Comparison of ENCODE assay signal across 8 cellular contexts in the genomic region with DNA sequence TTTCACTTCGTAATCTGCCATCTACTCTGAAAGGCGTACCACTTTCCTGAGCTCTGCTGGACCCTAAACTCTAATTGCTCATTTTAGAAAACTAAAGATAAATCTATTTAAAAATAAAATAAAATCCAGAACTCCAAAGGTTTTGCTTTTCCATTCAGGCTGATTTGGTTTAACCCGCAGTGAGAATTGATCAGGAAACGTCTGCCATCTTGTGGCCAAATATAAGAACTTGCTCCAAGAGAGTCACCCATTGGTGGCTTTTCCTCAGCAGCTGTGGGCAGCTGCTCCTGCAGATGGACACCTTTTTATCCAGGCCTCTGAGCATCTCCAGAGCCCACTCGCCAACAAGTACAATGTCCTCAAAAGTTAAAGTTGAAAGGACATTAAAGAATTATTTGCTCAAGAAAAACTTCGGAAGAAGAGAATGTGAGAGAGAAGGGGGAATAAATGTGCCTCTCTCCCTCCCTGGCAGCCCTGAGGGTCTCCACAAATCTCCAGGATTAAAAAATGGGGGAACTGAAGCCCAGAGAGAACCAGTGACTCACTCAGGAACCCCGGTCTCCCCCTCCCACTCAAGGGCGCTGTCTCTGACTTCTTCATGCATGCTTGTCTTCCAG. TPM values are rescaled to one million over a fixed set of nuclear protein-coding genes. Genes with fewer than 3 reads are reported as not detected.
DNase-seq lines count a peak whose midpoint lies in the region; TF ChIP-seq lines count a peak whose summit lies in the region.

No MANE protein-coding gene starts in this region.

- H3K36me3 ChIP-seq in endodermal cell (ENCODE audit: control insufficient read depth, insufficient read depth, low read length) (no peaks in the 10 kb centered on the region), mesenchymal stem cell (ENCODE audit: control insufficient read depth in 1 of 2, insufficient read depth in 2 of 2, low read depth in 1 of 2, low read length in 2 of 2) (no peaks in the 10 kb centered on the region)

- no peak overlapping the region for H3K4ac ChIP-seq in mesenchymal stem cell (ENCODE audit: low read depth in 1 of 2, low read length in 2 of 2)

- no peak overlapping the region for H3K27ac Mint-ChIP-seq in endodermal cell

- H3K4me1 Mint-ChIP-seq in endodermal cell, result no peaks in the 10 kb centered on the region

- H3K9me3 ChIP-seq in endodermal cell (ENCODE audit: control insufficient read depth, low read length) (no peaks in the 10 kb centered on the region), mesenchymal stem cell (ENCODE audit: control insufficient read depth, low read length) (no peaks in the 10 kb centered on the region)

- no peak overlapping the region for H2AFZ ChIP-seq in mesenchymal stem cell (ENCODE audit: low read depth, low read length)

- H3K9me3 Mint-ChIP-seq in endodermal cell, result no peaks in the 10 kb centered on the region

- no peaks in the 10 kb centered on the region for H3K27me3 ChIP-seq in endodermal cell (ENCODE audit: control insufficient read depth, insufficient read depth, low read length, poor library complexity, severe bottlenecking)
- no peaks in the 10 kb centered on the region for H3K27me3 ChIP-seq in mesenchymal stem cell (ENCODE audit: control insufficient read depth in 1 of 2, insufficient read depth in 1 of 2, low read length in 2 of 2)

- H3K4me2 ChIP-seq in mesenchymal stem cell (ENCODE audit: low read length, poor library complexity, severe bottlenecking), result no peak overlapping the region

- no peak overlapping the region for H4K8ac ChIP-seq in mesenchymal stem cell (ENCODE audit: low read length)

- no peaks in the 10 kb centered on the region for H3K36me3 Mint-ChIP-seq in endodermal cell (ENCODE audit: low read depth)

- H3K14ac ChIP-seq in mesenchymal stem cell (ENCODE audit: low read length in 2 of 2), result no peak overlapping the region

- no peak overlapping the region for H2BK12ac ChIP-seq in mesenchymal stem cell (ENCODE audit: low read length in 2 of 2)

- H3K23ac ChIP-seq in mesenchymal stem cell (ENCODE audit: low read length in 2 of 2), result no peak overlapping the region

- H2BK5ac ChIP-seq in mesenchymal stem cell (ENCODE audit: low read depth, low read length, poor library complexity, severe bottlenecking), result no peak overlapping the region

- no peak overlapping the region for H2BK120ac ChIP-seq in mesenchymal stem cell (ENCODE audit: low read depth, low read length)

- TF ChIP-seq CTCF in HFF-Myc (IDR thresholded peaks at IDR 0.05; ENCODE audit: low read depth, low read length, missing control alignments) (peak; percentile 59), endodermal cell (conservative IDR thresholded peaks at IDR 0.05) (peak; percentile 89)

- no peak overlapping the region for H3K9ac ChIP-seq in endodermal cell (ENCODE audit: extremely low read depth, low read length, poor library complexity, severe bottlenecking)
- H3K9ac ChIP-seq in mesenchymal stem cell (ENCODE audit: low read length), result peak overlapping the region; percentile 74

- H3K4me1 ChIP-seq in endodermal cell (ENCODE audit: control insufficient read depth, insufficient read depth, low read length), result no peaks in the 10 kb centered on the region
- peaks cover 1% of the 10 kb centered on the region for H3K4me1 ChIP-seq in mesenchymal stem cell (ENCODE audit: control insufficient read depth, insufficient read depth, low read depth, low read length)

- DNase-seq in stimulated activated CD4-positive, alpha-beta T cell treated with anti-CD3 and anti-CD28 coated beads, Interleukin-1b, Interleukin-23, amount 100 ng/mL, for 48 hours, result peak; percentile 10
- no peak for DNase-seq in stimulated activated CD4-positive, alpha-beta T cell treated with anti-CD3 and anti-CD28 coated beads, Interleukin-12 subunit alpha, Interleukin-12 subunit beta, amount 100 ng/mL, for 4 hours
- DNase-seq in HFF-Myc (ENCODE audit: extremely low read depth, low read depth) (peak; percentile 49), NCI-H1105 (lab: John Stamatoyannopoulos, UW) (peak; percentile 29), SKM-1 (lab: John Stamatoyannopoulos, UW; ENCODE audit: unreplicated experiment) (peak; percentile 52), endodermal cell (peak; percentile 79), mesenchymal stem cell (peak; percentile 76), UCSD-AML1 (lab: John Stamatoyannopoulos, UW; ENCODE audit: unreplicated experiment) (no peak)

- H4K91ac ChIP-seq in mesenchymal stem cell (ENCODE audit: low read length), result no peak overlapping the region

- H3K4me3 Mint-ChIP-seq in endodermal cell, result no peak overlapping the region

- no peaks in the 10 kb centered on the region for H3K79me1 ChIP-seq in mesenchymal stem cell (replicated peaks; ENCODE audit: low read length, poor library complexity, severe bottlenecking)

- no peaks in the 10 kb centered on the region for H3K27me3 Mint-ChIP-seq in endodermal cell (ENCODE audit: insufficient read depth)

- H3K18ac ChIP-seq in mesenchymal stem cell (ENCODE audit: low read depth in 1 of 2, low read length in 2 of 2), result no peak overlapping the region

- H2AK5ac ChIP-seq in mesenchymal stem cell (ENCODE audit: low read length, severe bottlenecking), result no peak overlapping the region

- 33 to 34% methylated on average over 7 to 8 of the region's 8 CpGs for WGBS in endodermal cell (ENCODE audit: insufficient coverage in 1 of 2, insufficient read length in 1 of 2), 2 experiments
- WGBS in mesenchymal stem cell, result 33% methylated on average over 4 of the region's 8 CpGs

- H3K4me3 ChIP-seq in HFF-Myc (replicated peaks; ENCODE audit: low read depth, low read length) (no peak overlapping the region), endodermal cell (ENCODE audit: low read length) (no peak overlapping the region), mesenchymal stem cell (ENCODE audit: insufficient read depth in 1 of 2, low read depth in 1 of 2, low read length in 2 of 2) (no peak overlapping the region)

- no peak overlapping the region for H2BK15ac ChIP-seq in mesenchymal stem cell (ENCODE audit: low read depth, poor library complexity, severe bottlenecking)

- H3K27ac ChIP-seq in endodermal cell (ENCODE audit: low read depth, low read length) (no peak overlapping the region), mesenchymal stem cell (ENCODE audit: low read length, poor library complexity, severe bottlenecking) (no peak overlapping the region)

RNA-seq across cellular contexts. Expression of a gene that starts 4.1 kb away (rescaled TPM):
- total RNA-seq in endodermal cell, result 1 to 10 TPM in 1 of 2 donors, under 1 TPM in 1; 0.04 to 1.2 TPM
- 0.18 TPM for polyA plus RNA-seq in endodermal cell (2013, experiment 1 of 2)
- 0.46 TPM for polyA plus RNA-seq in endodermal cell (2013, experiment 2 of 2)
- polyA plus RNA-seq in mesenchymal stem cell (2013, experiment 1 of 2), result 0.04 TPM
- polyA plus RNA-seq in mesenchymal stem cell (2013, experiment 2 of 2), result 0.03 TPM

RNA-seq across cellular contexts. Expression of a gene that starts 20.3 kb away (rescaled TPM):
- total RNA-seq in endodermal cell, result 10 to 100 TPM; 45.0 to 47.2 TPM
- polyA plus RNA-seq in endodermal cell (2013, experiment 1 of 2), result 61.9 TPM
- 63.0 TPM for polyA plus RNA-seq in endodermal cell (2013, experiment 2 of 2)
- 99.8 TPM for polyA plus RNA-seq in mesenchymal stem cell (2013, experiment 1 of 2)
- 102 TPM for polyA plus RNA-seq in mesenchymal stem cell (2013, experiment 2 of 2)

Comparison
In these comparisons a context has a peak if more than half of its experiments do, and no peak if none do; other contexts are left out.
1. DNase-seq: peak in stimulated activated CD4-positive, alpha-beta T cell treated with anti-CD3 and anti-CD28 coated beads, Interleukin-1b, Interleukin-23, amount 100 ng/mL, for 48 hours (single experiment), HFF-Myc (single experiment), NCI-H1105 (single experiment), SKM-1 (single experiment), endodermal cell (single experiment) and mesenchymal stem cell (single experiment); none in stimulated activated CD4-positive, alpha-beta T cell treated with anti-CD3 and anti-CD28 coated beads, Interleukin-12 subunit alpha, Interleukin-12 subunit beta, amount 100 ng/mL, for 4 hours (single experiment) and UCSD-AML1 (single experiment).